In genomic region chr7:2644514-2645273, GRCh38 we compare ENCODE assay signal across 8 cellular contexts. TPM values are rescaled to one million over a fixed set of nuclear protein-coding genes. Genes with fewer than 3 reads are reported as not detected.
A peak's percentile ranks its signal among the peaks of the same experiment; 100 is the strongest.
DNase-seq lines count a peak whose midpoint lies in the region; ATAC-seq, FAIRE-seq and TF ChIP-seq lines count a peak whose summit lies in the region.
"Had no signal": no experiment of that assay in that cellular context is flagged by ENCODE, and none has a peak within 500 bp of the region (broad histone marks: within the 10 kb centered on the region; RNA-seq: fewer than 3 reads in every experiment).

No MANE protein-coding gene starts in this region.

- H3K4me3 Mint-ChIP-seq in WTC11 (peak overlapping the region; percentile 41), neural crest cell (peak overlapping the region; percentile 54)

- peak; percentile 33 for ATAC-seq in GM18909 (IDR thresholded peaks at IDR 0.05; ENCODE audit: poor library complexity, unreplicated experiment)
- peak; percentile 23 for ATAC-seq in HG02623 (IDR thresholded peaks at IDR 0.05; ENCODE audit: unreplicated experiment)
- peak; percentile 7 for ATAC-seq in WTC11
- ATAC-seq in GM18858 (IDR thresholded peaks at IDR 0.05; ENCODE audit: unreplicated experiment): no peak

- no peaks in the 10 kb centered on the region for H3K9me3 ChIP-seq in small intestine (ENCODE audit: control insufficient read depth, low read depth)
- H3K9me3 ChIP-seq: esophagus muscularis mucosa had no signal

- H3K4me1 Mint-ChIP-seq in WTC11: peaks cover 35% of the 10 kb centered on the region
- H3K4me1 Mint-ChIP-seq in neural crest cell: peaks cover 29% of the 10 kb centered on the region

- peak overlapping the region; percentile 96 for H3K27ac Mint-ChIP-seq in WTC11
- H3K27ac Mint-ChIP-seq in neural crest cell (ENCODE audit: unreplicated experiment): peak overlapping the region; percentile 93

- H3K36me3 ChIP-seq in small intestine (ENCODE audit: control insufficient read depth in 2 of 2, insufficient read depth in 2 of 2, low read length in 2 of 2): peaks cover 2 to 6% of the 10 kb centered on the region in 2 donors

- no peak for TF ChIP-seq CTCF in WTC11 (IDR thresholded peaks at IDR 0.05)
- no peak for TF ChIP-seq CTCF in neural crest cell (conservative IDR thresholded peaks at IDR 0.05)

- H3K4me3 ChIP-seq in small intestine (ENCODE audit: low read depth in 1 of 2, low read length in 2 of 2): no peak overlapping the region
- H3K4me3 ChIP-seq: esophagus muscularis mucosa had no signal

- H3K27me3 Mint-ChIP-seq in WTC11 (ENCODE audit: low read depth) (no peaks in the 10 kb centered on the region), neural crest cell (ENCODE audit: low read depth) (no peaks in the 10 kb centered on the region)

- no peaks in the 10 kb centered on the region for H3K27me3 ChIP-seq in small intestine (ENCODE audit: control insufficient read depth in 2 of 2, insufficient read depth in 2 of 2, low read length in 2 of 2)
- H3K27me3 ChIP-seq: esophagus muscularis mucosa had no signal

- H3K9me3 Mint-ChIP-seq in WTC11 (no peaks in the 10 kb centered on the region), neural crest cell (no peaks in the 10 kb centered on the region)

- CTCF ChIA-PET in WTC11 (lab: Charles Lee): interaction anchor here (0.9 to 4.9 kb wide), 12 partner anchors 9 to 193 kb away, joined by 3 to 32 read pairs (median 5); partner anchors contain the start of gene BRAT1

- peaks cover 0 to 2% of the 10 kb centered on the region in 2 donors for H3K4me1 ChIP-seq in small intestine (ENCODE audit: control insufficient read depth in 2 of 2, insufficient read depth in 1 of 2, low read depth in 1 of 2, low read length in 1 of 2)

- POLR2A ChIA-PET in WTC11 (lab: Charles Lee): interaction anchor here (1.1 to 1.4 kb wide), 6 partner anchors 9 to 121 kb away, joined by 3 to 13 read pairs (median 4); partner anchors contain the start of gene TTYH3

- DNase-seq in WTC11 (ENCODE audit: low spot score) (no peak), neural crest cell (ENCODE audit: low read depth, low spot score) (no peak), small intestine (no peak), NCI-H774 (lab: John Stamatoyannopoulos, UW) (no peak)

- no peak for FAIRE-seq in small intestine (lab: Jason Lieb, UNC)

- 71 to 89% (median 83%) methylated on average over 16 to 19 of the region's 19 CpGs for WGBS in small intestine, 3 donors

- no peak overlapping the region for H3K27ac ChIP-seq in small intestine (ENCODE audit: low read depth in 1 of 2, low read length in 1 of 2)
- H3K27ac ChIP-seq: esophagus muscularis mucosa had no signal

- H3K36me3 Mint-ChIP-seq in WTC11 (no peaks in the 10 kb centered on the region), neural crest cell (ENCODE audit: low read depth) (no peaks in the 10 kb centered on the region)

TF ChIP-seq in WTC11, 78 proteins besides CTCF, POLR2A, EP300 and RAD21:
- TF ChIP-seq MYBL2 (CRISPR knock-in tag; IDR thresholded peaks at IDR 0.05) (no peak), E2F1 (CRISPR knock-in tag; IDR thresholded peaks at IDR 0.05) (no peak), TP53 (CRISPR knock-in tag; IDR thresholded peaks at IDR 0.05) (no peak), ZSCAN18 (CRISPR knock-in tag; IDR thresholded peaks at IDR 0.05) (no peak)
TF ChIP-seq in WTC11: peak in this region for 0.

RNA-seq across cellular contexts. Expression of gene TTYH3, which starts 12.9 kb away (rescaled TPM):
- total RNA-seq in WTC11 (2021): 178 to 190 TPM (median 181 TPM) in 3 replicates
- 225 and 237 TPM in 2 replicates for total RNA-seq in neural crest cell
- 10 to 100 TPM in 1 of 3 donors, 1 to 10 TPM in 2; 6.9 to 32.0 (median 9.2) TPM for polyA plus RNA-seq in small intestine

RNA-seq across cellular contexts. Expression of gene AMZ1, which starts 43.3 kb away (rescaled TPM):
- total RNA-seq in WTC11 (2021): 0.85 to 1.4 TPM (median 1.4 TPM) in 3 replicates
- total RNA-seq in neural crest cell: not detected in 2 replicates
- polyA plus RNA-seq in small intestine: under 1 TPM in 1 of 3 donors, not detected in 2; 0.07 TPM
